ENCODE assay signal across 9 cellular contexts in the genomic region with DNA sequence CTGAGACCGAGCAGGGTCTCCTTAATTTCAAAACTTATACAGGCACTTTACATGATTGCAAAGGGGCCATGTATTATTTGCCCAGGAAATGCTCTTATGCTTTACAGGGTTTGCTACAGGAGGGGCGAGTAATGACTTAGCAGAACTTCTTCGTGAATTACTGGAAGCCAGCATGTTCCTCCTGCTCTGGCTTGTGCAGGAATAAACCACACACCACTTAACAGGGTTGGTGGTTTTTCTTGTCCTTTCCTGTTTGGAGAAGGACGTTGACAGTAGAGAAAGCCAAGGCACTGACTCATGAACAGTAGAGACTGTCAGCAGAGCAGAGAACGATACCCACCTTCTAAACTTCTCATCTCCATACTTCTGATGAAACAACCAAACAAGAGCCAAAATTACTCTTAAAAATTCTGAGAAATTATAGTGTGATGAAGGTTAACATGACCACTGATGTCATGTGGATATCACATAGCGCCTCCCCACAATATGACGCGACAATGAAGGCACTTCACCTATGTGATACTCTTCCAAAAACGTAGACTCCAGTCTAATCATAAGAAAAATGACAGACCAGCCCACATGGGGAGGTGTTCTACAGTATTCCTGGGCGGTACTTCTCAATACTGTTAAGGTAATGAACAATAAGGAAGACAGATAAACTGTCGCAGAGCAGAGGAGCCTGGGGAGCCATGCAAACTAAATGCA. TPM values are rescaled to one million over a fixed set of nuclear protein-coding genes. Genes with fewer than 3 reads are reported as not detected.
DNase-seq lines count a peak whose midpoint lies in the region; ATAC-seq and TF ChIP-seq lines count a peak whose summit lies in the region.
"Had no signal": no experiment of that assay in that cellular context is flagged by ENCODE, and none has a peak within 500 bp of the region (broad histone marks: within the 10 kb centered on the region; RNA-seq: fewer than 3 reads in every experiment).

No MANE protein-coding gene starts in this region.

- no peak overlapping the region for H3K27ac ChIP-seq in right atrium auricular region
- H3K27ac ChIP-seq in thyroid gland, result peak overlapping the region in 1 of 3 donors; percentile 14
- H3K27ac ChIP-seq: KMS-11 had no signal

- no peaks in the 10 kb centered on the region for H3K27me3 ChIP-seq in right atrium auricular region
- no peaks in the 10 kb centered on the region for H3K27me3 ChIP-seq in thyroid gland

- H3K36me3 ChIP-seq in right atrium auricular region (no peaks in the 10 kb centered on the region), thyroid gland (no peaks in the 10 kb centered on the region)

- no peak for TF ChIP-seq CTCF in right atrium auricular region (IDR thresholded peaks at IDR 0.05)
- TF ChIP-seq CTCF in thyroid gland (IDR thresholded peaks at IDR 0.05), result no peak
- no peak for TF ChIP-seq CTCF in progenitor cell of endocrine pancreas (IDR thresholded peaks at IDR 0.05; ENCODE audit: unreplicated experiment)
- TF ChIP-seq CTCF in WTC11 (IDR thresholded peaks at IDR 0.05), result no peak

- H3K9me3 Mint-ChIP-seq in dendritic cell treated with granulocyte-macrophage colony-stimulating factor and Interleukin-4, amounts not matched to agents 40 ng/mL and 50 ng/mL, for 4 days, result no peaks in the 10 kb centered on the region
- H3K9me3 Mint-ChIP-seq in progenitor cell of endocrine pancreas (ENCODE audit: low read depth) (no peaks in the 10 kb centered on the region), WTC11 (no peaks in the 10 kb centered on the region)

- H3K9me3 ChIP-seq in right atrium auricular region (no peaks in the 10 kb centered on the region), thyroid gland (no peaks in the 10 kb centered on the region)

- intact Hi-C loops in Right ventricle myocardium inferior (cut with DNase I) (no loop called here), thyroid gland (cut with DNase I) (no loop called here)
- intact Hi-C loops in dendritic cell treated with granulocyte-macrophage colony-stimulating factor and Interleukin-4, amounts not matched to agents 40 ng/mL and 50 ng/mL, for 4 days (cut with micrococcal nuclease), result no loop called here

- POLR2A ChIA-PET in WTC11 (lab: Charles Lee), result no interaction called here

- H3K4me1 ChIP-seq in right atrium auricular region, result no peaks in the 10 kb centered on the region
- H3K4me1 ChIP-seq in thyroid gland, result peaks cover 0 to 7% of the 10 kb centered on the region in 2 donors

- WGBS in thyroid gland, 2 donors, result 62 to 63% methylated on average over 11 of the region's 11 CpGs

- TF ChIP-seq POLR2A in thyroid gland (IDR thresholded peaks at IDR 0.05), result no peak

- ATAC-seq in Right ventricle myocardium inferior (peak; percentile 52), WTC11 (no peak), HG03571 (IDR thresholded peaks at IDR 0.05; ENCODE audit: unreplicated experiment) (no peak)

- H3K4me3 Mint-ChIP-seq in dendritic cell treated with granulocyte-macrophage colony-stimulating factor and Interleukin-4, amounts not matched to agents 40 ng/mL and 50 ng/mL, for 4 days, result peak overlapping the region; percentile 9
- H3K4me3 Mint-ChIP-seq in progenitor cell of endocrine pancreas (ENCODE audit: low read depth), result no peak overlapping the region
- no peak overlapping the region for H3K4me3 Mint-ChIP-seq in WTC11

- peaks cover 39% of the 10 kb centered on the region for H3K4me1 Mint-ChIP-seq in dendritic cell treated with granulocyte-macrophage colony-stimulating factor and Interleukin-4, amounts not matched to agents 40 ng/mL and 50 ng/mL, for 4 days (ENCODE audit: low read depth)
- H3K4me1 Mint-ChIP-seq in progenitor cell of endocrine pancreas (ENCODE audit: low read depth) (no peaks in the 10 kb centered on the region), WTC11 (peaks cover 4% of the 10 kb centered on the region)

- peak overlapping the region; percentile 49 for H3K27ac Mint-ChIP-seq in dendritic cell treated with granulocyte-macrophage colony-stimulating factor and Interleukin-4, amounts not matched to agents 40 ng/mL and 50 ng/mL, for 4 days
- H3K27ac Mint-ChIP-seq in progenitor cell of endocrine pancreas (no peak overlapping the region), WTC11 (no peak overlapping the region)

- peaks cover 30% of the 10 kb centered on the region for H3K27me3 Mint-ChIP-seq in dendritic cell treated with granulocyte-macrophage colony-stimulating factor and Interleukin-4, amounts not matched to agents 40 ng/mL and 50 ng/mL, for 4 days
- H3K27me3 Mint-ChIP-seq in progenitor cell of endocrine pancreas, result no peaks in the 10 kb centered on the region
- H3K27me3 Mint-ChIP-seq in WTC11 (ENCODE audit: low read depth), result no peaks in the 10 kb centered on the region

- CTCF ChIA-PET in WTC11 (lab: Charles Lee), result no interaction called here

- DNase-seq in Right ventricle myocardium inferior (ENCODE audit: missing footprints) (no peak), right atrium auricular region (ENCODE audit: low spot score) (no peak), RPMI8226 (peak; percentile 11), thyroid gland (peak; percentile 35 to 42), progenitor cell of endocrine pancreas (ENCODE audit: low spot score, unreplicated experiment) (no peak), WTC11 (ENCODE audit: low spot score) (no peak)

- no peak overlapping the region for H3K4me3 ChIP-seq in right atrium auricular region
- H3K4me3 ChIP-seq in thyroid gland (replicated peaks in 1 of 3), result no peak overlapping the region

- H3K36me3 Mint-ChIP-seq in dendritic cell treated with granulocyte-macrophage colony-stimulating factor and Interleukin-4, amounts not matched to agents 40 ng/mL and 50 ng/mL, for 4 days (ENCODE audit: low read depth), result no peaks in the 10 kb centered on the region
- H3K36me3 Mint-ChIP-seq in progenitor cell of endocrine pancreas (ENCODE audit: insufficient read depth), result no peaks in the 10 kb centered on the region
- no peaks in the 10 kb centered on the region for H3K36me3 Mint-ChIP-seq in WTC11

TF ChIP-seq in WTC11, 78 proteins besides CTCF, POLR2A, EP300 and RAD21 (continues in another document):
- TF ChIP-seq, protein P1, sequence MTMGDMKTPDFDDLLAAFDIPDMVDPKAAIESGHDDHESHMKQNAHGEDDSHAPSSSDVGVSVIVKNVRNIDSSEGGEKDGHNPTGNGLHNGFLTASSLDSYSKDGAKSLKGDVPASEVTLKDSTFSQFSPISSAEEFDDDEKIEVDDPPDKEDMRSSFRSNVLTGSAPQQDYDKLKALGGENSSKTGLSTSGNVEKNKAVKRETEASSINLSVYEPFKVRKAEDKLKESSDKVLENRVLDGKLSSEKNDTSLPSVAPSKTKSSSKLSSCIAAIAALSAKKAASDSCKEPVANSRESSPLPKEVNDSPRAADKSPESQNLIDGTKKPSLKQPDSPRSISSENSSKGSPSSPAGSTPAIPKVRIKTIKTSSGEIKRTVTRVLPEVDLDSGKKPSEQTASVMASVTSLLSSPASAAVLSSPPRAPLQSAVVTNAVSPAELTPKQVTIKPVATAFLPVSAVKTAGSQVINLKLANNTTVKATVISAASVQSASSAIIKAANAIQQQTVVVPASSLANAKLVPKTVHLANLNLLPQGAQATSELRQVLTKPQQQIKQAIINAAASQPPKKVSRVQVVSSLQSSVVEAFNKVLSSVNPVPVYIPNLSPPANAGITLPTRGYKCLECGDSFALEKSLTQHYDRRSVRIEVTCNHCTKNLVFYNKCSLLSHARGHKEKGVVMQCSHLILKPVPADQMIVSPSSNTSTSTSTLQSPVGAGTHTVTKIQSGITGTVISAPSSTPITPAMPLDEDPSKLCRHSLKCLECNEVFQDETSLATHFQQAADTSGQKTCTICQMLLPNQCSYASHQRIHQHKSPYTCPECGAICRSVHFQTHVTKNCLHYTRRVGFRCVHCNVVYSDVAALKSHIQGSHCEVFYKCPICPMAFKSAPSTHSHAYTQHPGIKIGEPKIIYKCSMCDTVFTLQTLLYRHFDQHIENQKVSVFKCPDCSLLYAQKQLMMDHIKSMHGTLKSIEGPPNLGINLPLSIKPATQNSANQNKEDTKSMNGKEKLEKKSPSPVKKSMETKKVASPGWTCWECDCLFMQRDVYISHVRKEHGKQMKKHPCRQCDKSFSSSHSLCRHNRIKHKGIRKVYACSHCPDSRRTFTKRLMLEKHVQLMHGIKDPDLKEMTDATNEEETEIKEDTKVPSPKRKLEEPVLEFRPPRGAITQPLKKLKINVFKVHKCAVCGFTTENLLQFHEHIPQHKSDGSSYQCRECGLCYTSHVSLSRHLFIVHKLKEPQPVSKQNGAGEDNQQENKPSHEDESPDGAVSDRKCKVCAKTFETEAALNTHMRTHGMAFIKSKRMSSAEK (CRISPR knock-in tag; IDR thresholded peaks at IDR 0.05; ENCODE audit: borderline replicate concordance), result no peak
- TF ChIP-seq NFE2L1 (CRISPR knock-in tag; IDR thresholded peaks at IDR 0.05) (no peak), ZNF121 (CRISPR knock-in tag; IDR thresholded peaks at IDR 0.05) (no peak), AFF4 (CRISPR knock-in tag; IDR thresholded peaks at IDR 0.05; ENCODE audit: borderline replicate concordance) (no peak)

RNA-seq across cellular contexts. Expression of gene MCTP2, which starts 24.7 kb away (rescaled TPM):
- total RNA-seq in Right ventricle myocardium inferior (1.2 TPM), right atrium auricular region (1 to 10 TPM; 2.0 to 5.6 TPM), thyroid gland (10 to 100 TPM; 35.2 to 84.0 (median 61.2) TPM), progenitor cell of endocrine pancreas (2.6 and 5.4 TPM in 2 replicates), WTC11 (2021) (7.3 to 7.4 TPM (median 7.4 TPM) in 3 replicates)

Comparison
In these comparisons a context has a peak if more than half of its experiments do, and no peak if none do; other contexts are left out.
1. DNase-seq: peak in RPMI8226 (single experiment) and thyroid gland (2 of 2); none in Right ventricle myocardium inferior (single experiment), right atrium auricular region (single experiment), progenitor cell of endocrine pancreas (single experiment) and WTC11 (single experiment).